ENCODE assay signal across 8 cellular contexts in the genomic region with DNA sequence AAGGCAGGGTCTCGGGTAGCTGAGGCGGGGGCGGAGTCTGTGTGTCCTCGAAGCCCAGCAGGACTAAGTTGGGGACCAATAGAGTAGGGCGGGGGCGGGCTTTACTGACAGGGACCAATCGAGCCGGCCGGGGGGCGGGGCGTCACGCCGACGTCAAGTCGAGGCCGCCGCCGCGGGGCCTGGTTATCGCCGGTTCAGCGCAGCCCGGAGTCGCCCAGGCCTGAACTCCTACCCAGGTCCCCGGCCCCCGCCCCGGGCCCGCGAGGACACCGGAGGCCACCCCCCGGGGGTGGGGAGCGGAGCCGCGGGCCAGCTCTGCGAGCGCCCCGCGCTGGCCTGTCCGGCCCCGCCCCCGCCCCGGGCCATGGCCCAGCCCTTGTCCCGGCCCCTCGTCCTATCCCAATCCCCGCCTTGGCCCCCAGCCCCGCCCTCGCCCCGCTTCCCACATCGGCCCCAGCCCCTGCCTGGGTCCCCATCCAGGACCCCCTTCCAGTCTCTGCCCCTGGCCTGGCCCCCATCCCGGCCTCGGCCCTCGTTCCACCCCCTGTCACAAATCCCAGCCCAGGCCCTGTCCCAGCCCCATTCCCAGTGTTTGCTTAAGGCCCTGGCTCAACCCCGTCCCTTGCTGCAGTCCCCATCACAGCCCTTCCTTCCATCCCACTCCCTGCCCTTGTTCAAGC. TPM values are rescaled to one million over a fixed set of nuclear protein-coding genes. Genes with fewer than 3 reads are reported as not detected.
DNase-seq lines count a peak whose midpoint lies in the region; ATAC-seq, FAIRE-seq and TF ChIP-seq lines count a peak whose summit lies in the region.

A gene with protein sequence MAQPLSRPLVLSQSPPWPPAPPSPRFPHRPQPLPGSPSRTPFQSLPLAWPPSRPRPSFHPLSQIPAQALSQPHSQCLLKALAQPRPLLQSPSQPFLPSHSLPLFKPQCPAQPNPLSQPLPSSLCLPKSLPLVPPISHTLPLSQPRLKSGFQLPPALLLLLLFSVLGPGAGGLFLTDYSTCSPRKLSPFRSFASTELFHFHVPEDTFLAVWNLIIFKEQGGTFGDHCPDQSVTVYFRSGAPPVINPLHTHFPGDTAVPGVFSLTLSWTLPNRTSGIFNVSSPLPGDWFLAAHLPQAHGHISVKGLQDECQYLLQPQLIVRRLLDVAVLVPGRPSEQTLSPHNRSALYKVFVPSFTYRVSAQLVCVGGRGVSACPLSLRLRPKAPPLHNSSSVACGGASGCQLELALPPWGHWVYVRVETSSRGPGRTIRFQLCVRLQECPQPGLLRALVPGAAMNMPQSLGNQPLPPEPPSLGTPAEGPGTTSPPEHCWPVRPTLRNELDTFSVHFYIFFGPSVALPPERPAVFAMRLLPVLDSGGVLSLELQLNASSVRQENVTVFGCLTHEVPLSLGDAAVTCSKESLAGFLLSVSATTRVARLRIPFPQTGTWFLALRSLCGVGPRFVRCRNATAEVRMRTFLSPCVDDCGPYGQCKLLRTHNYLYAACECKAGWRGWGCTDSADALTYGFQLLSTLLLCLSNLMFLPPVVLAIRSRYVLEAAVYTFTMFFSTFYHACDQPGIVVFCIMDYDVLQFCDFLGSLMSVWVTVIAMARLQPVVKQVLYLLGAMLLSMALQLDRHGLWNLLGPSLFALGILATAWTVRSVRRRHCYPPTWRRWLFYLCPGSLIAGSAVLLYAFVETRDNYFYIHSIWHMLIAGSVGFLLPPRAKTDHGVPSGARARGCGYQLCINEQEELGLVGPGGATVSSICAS (plus strand): TSS at position 145 of the 680 bp plus-strand sequence. CDS start 220 bp downstream, at position 365.

- no peak for TF ChIP-seq CTCF in 22Rv1 (IDR thresholded peaks at IDR 0.05)
- TF ChIP-seq CTCF in WTC11 (IDR thresholded peaks at IDR 0.05), result no peak
- no peak for TF ChIP-seq CTCF in bronchial epithelial cell (IDR thresholded peaks at IDR 0.05; ENCODE audit: insufficient read depth, low read length, severe bottlenecking)
- TF ChIP-seq CTCF in spleen (IDR thresholded peaks at IDR 0.05 in 8 of 11, conservative IDR thresholded peaks at IDR 0.05 in 3 of 11), result peak in 1 of 11 experiments; percentile 6

- no peaks in the 10 kb centered on the region for H3K27me3 ChIP-seq in bronchial epithelial cell (ENCODE audit: control insufficient read depth, insufficient read depth, low read length)
- no peaks in the 10 kb centered on the region for H3K27me3 ChIP-seq in spleen (replicated peaks in 1 of 7)

- POLR2A ChIA-PET in WTC11 (lab: Charles Lee), result interaction anchor here (0.7 to 1.0 kb wide), 3 partner anchors 15 to 39 kb away, joined by 3 to 5 read pairs (median 3); a partner anchor contains a TSS

- 1 to 3% (median 2%) methylated on average over 15 to 53 of the region's 53 CpGs for WGBS in spleen, 5 donors

- peaks cover 5 to 61% (median 35%) of the 10 kb centered on the region in 6 donors for H3K4me1 ChIP-seq in spleen

- H3K9me3 Mint-ChIP-seq in WTC11, result no peaks in the 10 kb centered on the region

- peak; percentile 58 for ATAC-seq in GM18873 (IDR thresholded peaks at IDR 0.05; ENCODE audit: low FRiP score, unreplicated experiment)
- ATAC-seq in HG03108 (IDR thresholded peaks at IDR 0.05; ENCODE audit: unreplicated experiment), result peak; percentile 71
- ATAC-seq in WTC11, result peak; percentile 91

- intact Hi-C loops in spleen (cut with DNase I; ENCODE audit: low total_unique reads), result no loop called here

- peak; percentile 65 for DNase-seq in NCI-H2196 treated with DMSO at 0.1 percent for 48 hours (lab: John Stamatoyannopoulos, UW; ENCODE audit: unreplicated experiment)
- peak; percentile 97 for DNase-seq in WTC11 (ENCODE audit: low spot score)
- peak; percentile 78 for DNase-seq in bronchial epithelial cell (ENCODE audit: low read depth)
- DNase-seq in iris pigment epithelial cell (ENCODE audit: low read depth), result peak; percentile 93
- DNase-seq in spleen, result peak; percentile 97

- FAIRE-seq in bronchial epithelial cell (lab: Jason Lieb, UNC), result no peak

- no peaks in the 10 kb centered on the region for H3K9me3 ChIP-seq in spleen

- no peaks in the 10 kb centered on the region for H3K36me3 ChIP-seq in bronchial epithelial cell (ENCODE audit: control insufficient read depth, insufficient read depth, low read length)
- no peaks in the 10 kb centered on the region for H3K36me3 ChIP-seq in spleen

- TF ChIP-seq POLR2A in spleen (IDR thresholded peaks at IDR 0.05), result no peak

- H3K36me3 Mint-ChIP-seq in WTC11, result no peaks in the 10 kb centered on the region

- H3K4me1 Mint-ChIP-seq in WTC11, result peaks cover 21% of the 10 kb centered on the region

- peaks cover 2% of the 10 kb centered on the region; the same call in 1 of the 2 replicates for H3K27me3 Mint-ChIP-seq in WTC11 (ENCODE audit: low read depth)

- peak within 1 kb of the TSS; percentile 75 for H3K4me3 Mint-ChIP-seq in WTC11

- H3K27ac ChIP-seq in 22Rv1, result peak within 1 kb of the TSS; percentile 32; the same call in 1 of the 2 replicates
- peak within 1 kb of the TSS; percentile 89 to 97 (median 94) for H3K27ac ChIP-seq in spleen

- peak within 1 kb of the TSS; percentile 69 for H3K4me3 ChIP-seq in bronchial epithelial cell (ENCODE audit: low read depth, low read length)
- H3K4me3 ChIP-seq in spleen, result peak within 1 kb of the TSS; percentile 54 to 85 (median 64)

- H3K27ac Mint-ChIP-seq in WTC11, result peak within 1 kb of the TSS; percentile 77

- CTCF ChIA-PET in WTC11 (lab: Charles Lee), result interaction anchor here (0.6 to 2.7 kb wide), 19 partner anchors 10 to 226 kb away, joined by 3 to 27 read pairs (median 4); a partner anchor contains a TSS

TF ChIP-seq in WTC11, 78 proteins besides CTCF, POLR2A, EP300 and RAD21:
- TF ChIP-seq, protein P1, sequence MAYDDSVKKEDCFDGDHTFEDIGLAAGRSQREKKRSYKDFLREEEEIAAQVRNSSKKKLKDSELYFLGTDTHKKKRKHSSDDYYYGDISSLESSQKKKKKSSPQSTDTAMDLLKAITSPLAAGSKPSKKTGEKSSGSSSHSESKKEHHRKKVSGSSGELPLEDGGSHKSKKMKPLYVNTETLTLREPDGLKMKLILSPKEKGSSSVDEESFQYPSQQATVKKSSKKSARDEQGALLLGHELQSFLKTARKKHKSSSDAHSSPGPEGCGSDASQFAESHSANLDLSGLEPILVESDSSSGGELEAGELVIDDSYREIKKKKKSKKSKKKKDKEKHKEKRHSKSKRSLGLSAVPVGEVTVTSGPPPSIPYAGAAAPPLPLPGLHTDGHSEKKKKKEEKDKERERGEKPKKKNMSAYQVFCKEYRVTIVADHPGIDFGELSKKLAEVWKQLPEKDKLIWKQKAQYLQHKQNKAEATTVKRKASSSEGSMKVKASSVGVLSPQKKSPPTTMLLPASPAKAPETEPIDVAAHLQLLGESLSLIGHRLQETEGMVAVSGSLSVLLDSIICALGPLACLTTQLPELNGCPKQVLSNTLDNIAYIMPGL (CRISPR knock-in tag; IDR thresholded peaks at IDR 0.05), result no peak
- no peak for TF ChIP-seq HMGA2 (CRISPR knock-in tag; IDR thresholded peaks at IDR 0.05)
- TF ChIP-seq NFYB (CRISPR knock-in tag; conservative IDR thresholded peaks at IDR 0.05; ENCODE audit: low read depth), result peak; percentile 69; the same call in 1 of the 2 replicates
- TF ChIP-seq, protein P2, sequence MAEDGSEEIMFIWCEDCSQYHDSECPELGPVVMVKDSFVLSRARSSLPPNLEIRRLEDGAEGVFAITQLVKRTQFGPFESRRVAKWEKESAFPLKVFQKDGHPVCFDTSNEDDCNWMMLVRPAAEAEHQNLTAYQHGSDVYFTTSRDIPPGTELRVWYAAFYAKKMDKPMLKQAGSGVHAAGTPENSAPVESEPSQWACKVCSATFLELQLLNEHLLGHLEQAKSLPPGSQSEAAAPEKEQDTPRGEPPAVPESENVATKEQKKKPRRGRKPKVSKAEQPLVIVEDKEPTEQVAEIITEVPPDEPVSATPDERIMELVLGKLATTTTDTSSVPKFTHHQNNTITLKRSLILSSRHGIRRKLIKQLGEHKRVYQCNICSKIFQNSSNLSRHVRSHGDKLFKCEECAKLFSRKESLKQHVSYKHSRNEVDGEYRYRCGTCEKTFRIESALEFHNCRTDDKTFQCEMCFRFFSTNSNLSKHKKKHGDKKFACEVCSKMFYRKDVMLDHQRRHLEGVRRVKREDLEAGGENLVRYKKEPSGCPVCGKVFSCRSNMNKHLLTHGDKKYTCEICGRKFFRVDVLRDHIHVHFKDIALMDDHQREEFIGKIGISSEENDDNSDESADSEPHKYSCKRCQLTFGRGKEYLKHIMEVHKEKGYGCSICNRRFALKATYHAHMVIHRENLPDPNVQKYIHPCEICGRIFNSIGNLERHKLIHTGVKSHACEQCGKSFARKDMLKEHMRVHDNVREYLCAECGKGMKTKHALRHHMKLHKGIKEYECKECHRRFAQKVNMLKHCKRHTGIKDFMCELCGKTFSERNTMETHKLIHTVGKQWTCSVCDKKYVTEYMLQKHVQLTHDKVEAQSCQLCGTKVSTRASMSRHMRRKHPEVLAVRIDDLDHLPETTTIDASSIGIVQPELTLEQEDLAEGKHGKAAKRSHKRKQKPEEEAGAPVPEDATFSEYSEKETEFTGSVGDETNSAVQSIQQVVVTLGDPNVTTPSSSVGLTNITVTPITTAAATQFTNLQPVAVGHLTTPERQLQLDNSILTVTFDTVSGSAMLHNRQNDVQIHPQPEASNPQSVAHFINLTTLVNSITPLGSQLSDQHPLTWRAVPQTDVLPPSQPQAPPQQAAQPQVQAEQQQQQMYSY (CRISPR knock-in tag; IDR thresholded peaks at IDR 0.05), result peak; percentile 62
- no peak for TF ChIP-seq MXD4 (CRISPR knock-in tag; IDR thresholded peaks at IDR 0.05; ENCODE audit: borderline replicate concordance)
- TF ChIP-seq ZNF671 (CRISPR knock-in tag; IDR thresholded peaks at IDR 0.05), result no peak
- no peak for TF ChIP-seq ZNF423 (CRISPR knock-in tag; IDR thresholded peaks at IDR 0.05)
- TF ChIP-seq FOXP1 (CRISPR knock-in tag; IDR thresholded peaks at IDR 0.05; ENCODE audit: borderline replicate concordance), result no peak
- TF ChIP-seq SP1 (CRISPR knock-in tag; conservative IDR thresholded peaks at IDR 0.05), result 0 out of 2 replicates have a peak, but pooled peaks have one; percentile 46
- TF ChIP-seq JUN (CRISPR knock-in tag; IDR thresholded peaks at IDR 0.05), result no peak
- TF ChIP-seq CREB1 (CRISPR knock-in tag; IDR thresholded peaks at IDR 0.05), result no peak
- TF ChIP-seq ATF1 (CRISPR knock-in tag; IDR thresholded peaks at IDR 0.05), result no peak

RNA-seq across cellular contexts. Expression of the gene that starts here (rescaled TPM):
- 9.5 to 10.8 TPM (median 10.2 TPM) in 3 replicates for total RNA-seq in WTC11 (2021)
- 0.79 and 1.5 TPM in 2 replicates for total RNA-seq in bronchial epithelial cell
- 1 to 10 TPM; 2.9 to 9.8 (median 5.9) TPM for total RNA-seq in spleen
- 1 to 10 TPM; 3.2 to 8.8 (median 7.2) TPM for polyA plus RNA-seq in spleen

Comparison
In these comparisons a context has a peak if more than half of its experiments do, and no peak if none do; other contexts are left out.
1. Peak in every context shown above with its lines: DNase-seq, ATAC-seq, H3K4me3 ChIP-seq and H3K27ac ChIP-seq.